ENCODE assay signal across 14 cellular contexts in genomic region chr4:153081693-153082092, GRCh38.
"Had no signal": no experiment of that assay in that cellular context is flagged by ENCODE, and none has a peak within 500 bp of the region (broad histone marks: within the 10 kb centered on the region; RNA-seq: fewer than 3 reads in every experiment).

No MANE protein-coding gene starts in this region.

- H3K9me3 Mint-ChIP-seq: activated CD4-positive, alpha-beta T cell treated with anti-CD3 and anti-CD28 coated beads, Interleukin-2, amount 10 ng/mL, durations not matched to agents 7 days and 5 days; activated naive CD4-positive, alpha-beta T cell treated with anti-CD3 and anti-CD28 coated beads for 36 hours; activated T-helper 17 cell treated with anti-CD3 and anti-CD28 coated beads, Interleukin-2, amount 50 U/mL, for 72 hours; nephron; WTC11 had no signal

- H2AFZ ChIP-seq: hepatocyte had no signal

- H3K4me3 Mint-ChIP-seq: activated CD4-positive, alpha-beta T cell treated with anti-CD3 and anti-CD28 coated beads, Interleukin-2, amount 10 ng/mL, durations not matched to agents 7 days and 5 days; activated naive CD4-positive, alpha-beta T cell treated with anti-CD3 and anti-CD28 coated beads for 36 hours; activated T-helper 17 cell treated with anti-CD3 and anti-CD28 coated beads, Interleukin-2, amount 50 U/mL, for 72 hours; nephron; WTC11 had no signal

- H3K36me3 Mint-ChIP-seq: WTC11 had no signal

- H3K79me2 ChIP-seq: hepatocyte had no signal

- H3K4me3 ChIP-seq: cardiac muscle cell, esophagus muscularis mucosa, hepatocyte, left lung, mucosa of descending colon, ovary, transverse colon had no signal

- H3K27ac ChIP-seq: cardiac muscle cell, esophagus muscularis mucosa, hepatocyte, ovary, transverse colon had no signal

- DNase-seq: activated CD4-positive, alpha-beta T cell treated with anti-CD3 and anti-CD28 coated beads, Interleukin-2, amount 10 ng/mL, durations not matched to agents 7 days and 5 days; activated naive CD4-positive, alpha-beta T cell treated with anti-CD3 and anti-CD28 coated beads for 36 hours; left lung; mucosa of descending colon; ovary; stimulated activated CD4-positive, alpha-beta T cell treated with anti-CD3 and anti-CD28 coated beads, Interleukin-1b, Interleukin-23, amount 100 ng/mL, for 48 hours; transverse colon had no signal

- H3K9me3 ChIP-seq: esophagus muscularis mucosa, left lung, mucosa of descending colon, ovary, transverse colon had no signal

- H3K36me3 ChIP-seq: cardiac muscle cell, esophagus muscularis mucosa, left lung, ovary, transverse colon had no signal

- H3K27me3 Mint-ChIP-seq: activated T-helper 17 cell treated with anti-CD3 and anti-CD28 coated beads, Interleukin-2, amount 50 U/mL, for 72 hours had no signal

- H3K4me2 ChIP-seq: hepatocyte had no signal

- H3K27ac Mint-ChIP-seq: activated naive CD4-positive, alpha-beta T cell treated with anti-CD3 and anti-CD28 coated beads for 36 hours; activated T-helper 17 cell treated with anti-CD3 and anti-CD28 coated beads, Interleukin-2, amount 50 U/mL, for 72 hours; nephron; WTC11 had no signal

- H3K27me3 ChIP-seq: cardiac muscle cell, esophagus muscularis mucosa, hepatocyte, left lung, ovary, transverse colon had no signal

- ATAC-seq: activated T-helper 17 cell treated with anti-CD3 and anti-CD28 coated beads, Interleukin-2, amount 50 U/mL, for 72 hours; left lung; mucosa of descending colon; sciatic nerve; WTC11 had no signal
